Comparison of ENCODE assay signal across 2 cellular contexts in the genomic region with DNA sequence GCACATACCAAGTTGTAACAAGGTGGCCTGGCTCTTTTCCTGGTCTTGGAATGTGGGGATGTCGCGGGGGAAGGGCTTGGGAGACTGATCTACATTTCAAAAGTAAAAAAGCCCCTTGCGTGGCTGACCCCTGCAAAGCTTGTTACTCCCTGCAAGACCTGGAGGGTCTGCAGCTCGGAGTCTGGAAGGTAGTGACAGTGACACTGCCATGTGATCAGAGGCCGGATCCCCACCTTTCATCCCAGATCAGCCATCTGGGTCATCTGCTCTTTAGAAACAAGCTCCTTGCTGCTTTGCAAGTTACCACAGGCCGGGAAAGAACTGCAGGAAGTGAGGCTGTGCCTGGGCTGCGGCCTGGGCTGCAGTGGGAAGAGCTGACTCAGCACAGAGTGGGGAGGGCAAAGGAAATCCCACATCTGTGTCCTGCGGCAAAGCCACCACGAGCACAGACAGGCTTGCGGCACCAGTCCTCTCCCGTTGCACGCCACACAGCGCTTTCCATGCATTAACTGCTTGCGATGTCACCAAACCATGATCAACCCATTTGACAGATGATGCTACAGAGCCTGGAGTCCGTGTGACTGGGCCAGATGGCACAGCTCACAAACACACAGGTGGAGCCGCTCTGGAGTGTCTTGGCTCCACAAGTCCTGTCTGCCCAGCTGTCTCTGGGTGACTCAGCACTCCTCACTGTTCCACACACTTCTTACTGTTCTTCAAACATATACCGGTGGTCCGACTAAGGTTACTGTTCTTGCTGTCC.
A peak's percentile ranks its signal among the peaks of the same experiment; 100 is the strongest.
TF ChIP-seq lines count a peak whose summit lies in the region.

No MANE protein-coding gene starts in this region.

TF ChIP-seq in GM23338, 12 proteins besides CTCF, POLR2A, EP300 and RAD21 (continued from another document):
- TF ChIP-seq, protein P1, sequence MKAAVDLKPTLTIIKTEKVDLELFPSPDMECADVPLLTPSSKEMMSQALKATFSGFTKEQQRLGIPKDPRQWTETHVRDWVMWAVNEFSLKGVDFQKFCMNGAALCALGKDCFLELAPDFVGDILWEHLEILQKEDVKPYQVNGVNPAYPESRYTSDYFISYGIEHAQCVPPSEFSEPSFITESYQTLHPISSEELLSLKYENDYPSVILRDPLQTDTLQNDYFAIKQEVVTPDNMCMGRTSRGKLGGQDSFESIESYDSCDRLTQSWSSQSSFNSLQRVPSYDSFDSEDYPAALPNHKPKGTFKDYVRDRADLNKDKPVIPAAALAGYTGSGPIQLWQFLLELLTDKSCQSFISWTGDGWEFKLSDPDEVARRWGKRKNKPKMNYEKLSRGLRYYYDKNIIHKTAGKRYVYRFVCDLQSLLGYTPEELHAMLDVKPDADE (IDR thresholded peaks at IDR 0.05): peak; percentile 57; the same call in 1 of the 2 replicates
- no peak for TF ChIP-seq CREB1 (CRISPR knock-in tag; IDR thresholded peaks at IDR 0.05; ENCODE audit: low read depth)

TF ChIP-seq in K562, 482 proteins besides CTCF, POLR2A, EP300 and RAD21 (continued from another document):
- peak; percentile 45; the same call in 1 of the 2 replicates for TF ChIP-seq VEZF1 (CRISPR knock-in tag; IDR thresholded peaks at IDR 0.05)
- peak; percentile 70 for TF ChIP-seq BACH1 (tag; IDR thresholded peaks at IDR 0.05)
- TF ChIP-seq MAFK (IDR thresholded peaks at IDR 0.05; ENCODE audit: low read length): peak; percentile 91
- TF ChIP-seq NFE2 (IDR thresholded peaks at IDR 0.05; ENCODE audit: low read depth): peak; percentile 46; the same call in 1 of the 2 replicates
- TF ChIP-seq JUND (IDR thresholded peaks at IDR 0.05; ENCODE audit: borderline replicate concordance, low read depth, low read length): no peak
- 0 out of 3 replicates have a peak, but pooled peaks have one; percentile 9 for TF ChIP-seq JUND (tag; IDR thresholded peaks at IDR 0.05; ENCODE audit: borderline replicate concordance, low read depth, low read length)
